Comparison of ENCODE assay signal across 8 cellular contexts in the genomic region with DNA sequence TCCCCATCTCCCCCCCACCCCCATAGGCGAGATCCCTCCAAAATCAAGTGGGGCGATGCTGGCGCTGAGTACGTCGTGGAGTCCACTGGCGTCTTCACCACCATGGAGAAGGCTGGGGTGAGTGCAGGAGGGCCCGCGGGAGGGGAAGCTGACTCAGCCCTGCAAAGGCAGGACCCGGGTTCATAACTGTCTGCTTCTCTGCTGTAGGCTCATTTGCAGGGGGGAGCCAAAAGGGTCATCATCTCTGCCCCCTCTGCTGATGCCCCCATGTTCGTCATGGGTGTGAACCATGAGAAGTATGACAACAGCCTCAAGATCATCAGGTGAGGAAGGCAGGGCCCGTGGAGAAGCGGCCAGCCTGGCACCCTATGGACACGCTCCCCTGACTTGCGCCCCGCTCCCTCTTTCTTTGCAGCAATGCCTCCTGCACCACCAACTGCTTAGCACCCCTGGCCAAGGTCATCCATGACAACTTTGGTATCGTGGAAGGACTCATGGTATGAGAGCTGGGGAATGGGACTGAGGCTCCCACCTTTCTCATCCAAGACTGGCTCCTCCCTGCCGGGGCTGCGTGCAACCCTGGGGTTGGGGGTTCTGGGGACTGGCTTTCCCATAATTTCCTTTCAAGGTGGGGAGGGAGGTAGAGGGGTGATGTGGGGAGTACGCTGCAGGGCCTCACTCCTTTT. TPM values are rescaled to one million over a fixed set of nuclear protein-coding genes. Genes with fewer than 3 reads are reported as not detected.
DNase-seq lines count a peak whose midpoint lies in the region; ATAC-seq and TF ChIP-seq lines count a peak whose summit lies in the region.

No MANE protein-coding gene starts in this region.

- H3K9me3 Mint-ChIP-seq in activated naive CD4-positive, alpha-beta T cell treated with anti-CD3 and anti-CD28 coated beads, Interleukin-2, amount 50 U/mL, for 72 hours, result no peaks in the 10 kb centered on the region
- H3K9me3 Mint-ChIP-seq in Calu3 (ENCODE audit: low read depth, unreplicated experiment), result no peaks in the 10 kb centered on the region

- H3K4me1 Mint-ChIP-seq in Calu3 (ENCODE audit: low read depth, unreplicated experiment), result peaks cover 43% of the 10 kb centered on the region

- no peaks in the 10 kb centered on the region for H3K27me3 Mint-ChIP-seq in Calu3 (ENCODE audit: unreplicated experiment)

- CTCF ChIA-PET in Calu3 (lab: Charles Lee), result interaction anchor here (0.5 to 1.6 kb wide), 8 partner anchors 9 to 224 kb away, joined by 3 to 11 read pairs (median 4); a partner anchor contains a TSS

- no peak overlapping the region for H3K4me3 ChIP-seq in right atrium auricular region
- no peak overlapping the region for H3K4me3 ChIP-seq in liver (ENCODE audit: low read depth in 1 of 3, low read length in 3 of 3)
- no peak overlapping the region for H3K4me3 ChIP-seq in urinary bladder (ENCODE audit: low read depth, low read length)

- TF ChIP-seq RAD21 in liver (IDR thresholded peaks at IDR 0.05), result no peak

- H3K27ac Mint-ChIP-seq in activated naive CD4-positive, alpha-beta T cell treated with anti-CD3 and anti-CD28 coated beads, Interleukin-2, amount 50 U/mL, for 72 hours, result peak overlapping the region; percentile 96 to 99
- H3K27ac Mint-ChIP-seq in Calu3 (ENCODE audit: unreplicated experiment), result no peak overlapping the region

- ATAC-seq in Right ventricle myocardium superior (ENCODE audit: poor library complexity), result no peak
- no peak for ATAC-seq in activated naive CD4-positive, alpha-beta T cell treated with anti-CD3 and anti-CD28 coated beads, Interleukin-2, amount 50 U/mL, for 72 hours

- no peaks in the 10 kb centered on the region for H3K27me3 ChIP-seq in right atrium auricular region
- no peaks in the 10 kb centered on the region for H3K27me3 ChIP-seq in liver (ENCODE audit: control insufficient read depth in 4 of 4, insufficient read depth in 4 of 4, low read length in 3 of 4)

- WGBS in liver, result 80% methylated on average over 19 of the region's 19 CpGs
- WGBS in urinary bladder, result 68% methylated on average over 19 of the region's 19 CpGs

- peaks cover 51 to 57% of the 10 kb centered on the region in 2 donors for H3K36me3 Mint-ChIP-seq in activated naive CD4-positive, alpha-beta T cell treated with anti-CD3 and anti-CD28 coated beads, Interleukin-2, amount 50 U/mL, for 72 hours
- H3K36me3 Mint-ChIP-seq in Calu3 (ENCODE audit: insufficient read depth, unreplicated experiment), result peaks cover 79% of the 10 kb centered on the region

- H3K4me3 Mint-ChIP-seq in Calu3 (ENCODE audit: low read depth, unreplicated experiment), result no peak overlapping the region

- H3K27ac ChIP-seq in right atrium auricular region, result peak overlapping the region; percentile 97 to 99
- H3K27ac ChIP-seq in liver (ENCODE audit: low read depth in 1 of 2, low read length in 2 of 2), result peak overlapping the region; percentile 99 to 100
- peak overlapping the region; percentile 80 for H3K27ac ChIP-seq in urinary bladder (ENCODE audit: low read depth)

- no peak for DNase-seq in right atrium auricular region (ENCODE audit: low spot score)
- DNase-seq in Right ventricle myocardium superior, result no peak
- DNase-seq in activated naive CD4-positive, alpha-beta T cell treated with anti-CD3 and anti-CD28 coated beads, Interleukin-2, amount 50 U/mL, for 72 hours (ENCODE audit: low spot score in 2 of 2), result no peak
- DNase-seq in KG1 (lab: John Stamatoyannopoulos, UW), result no peak
- DNase-seq in Calu3, result no peak
- no peak for DNase-seq in SW 1271 (lab: John Stamatoyannopoulos, UW)

- H3K36me3 ChIP-seq in right atrium auricular region, result peaks cover 34% of the 10 kb centered on the region
- peaks cover 15 to 33% (median 23%) of the 10 kb centered on the region in 4 donors for H3K36me3 ChIP-seq in liver (ENCODE audit: control insufficient read depth in 4 of 4, insufficient read depth in 3 of 4, low read depth in 1 of 4, low read length in 3 of 4)
- no peaks in the 10 kb centered on the region for H3K36me3 ChIP-seq in urinary bladder (ENCODE audit: insufficient read depth)

- intact Hi-C loops in Right ventricle myocardium superior (cut with DNase I) (loop anchor here (10.0 kb wide), 1 partner anchor 212 kb away; no protein-coding TSS in a partner anchor), Calu3 (cut with micrococcal nuclease; ENCODE audit: unreplicated experiment) (loop anchor here (5.0 to 10.0 kb wide), 2 partner anchors 115 to 192 kb away; a partner anchor contains a TSS)

- no peak for TF ChIP-seq CTCF in right atrium auricular region (IDR thresholded peaks at IDR 0.05)
- TF ChIP-seq CTCF in liver (IDR thresholded peaks at IDR 0.05; ENCODE audit: low read depth, low read length, missing input control), result no peak
- TF ChIP-seq CTCF in Calu3 (IDR thresholded peaks at IDR 0.05; ENCODE audit: unreplicated experiment), result no peak

- H3K9me3 ChIP-seq in right atrium auricular region (no peaks in the 10 kb centered on the region), liver (ENCODE audit: control insufficient read depth in 4 of 4, low read length in 3 of 4) (no peaks in the 10 kb centered on the region)

- no TSS peak for BruUV-seq in Calu3 (replicated peaks; lab: Mats Ljungman, UMichigan)

- H3K4me1 ChIP-seq in right atrium auricular region, result peaks cover 0 to 84% of the 10 kb centered on the region in 2 donors
- peaks cover 12 to 61% (median 40%) of the 10 kb centered on the region in 4 donors for H3K4me1 ChIP-seq in liver (ENCODE audit: control insufficient read depth in 4 of 4, insufficient read depth in 4 of 4, low read length in 3 of 4)
- H3K4me1 ChIP-seq in urinary bladder (ENCODE audit: insufficient read depth), result no peaks in the 10 kb centered on the region

- H3K9ac ChIP-seq in liver (ENCODE audit: low read depth in 1 of 2, low read length in 2 of 2), result no peak overlapping the region

TF ChIP-seq in liver, 16 proteins besides CTCF, POLR2A, EP300 and RAD21 (continues in another document):
- TF ChIP-seq, protein P1, sequence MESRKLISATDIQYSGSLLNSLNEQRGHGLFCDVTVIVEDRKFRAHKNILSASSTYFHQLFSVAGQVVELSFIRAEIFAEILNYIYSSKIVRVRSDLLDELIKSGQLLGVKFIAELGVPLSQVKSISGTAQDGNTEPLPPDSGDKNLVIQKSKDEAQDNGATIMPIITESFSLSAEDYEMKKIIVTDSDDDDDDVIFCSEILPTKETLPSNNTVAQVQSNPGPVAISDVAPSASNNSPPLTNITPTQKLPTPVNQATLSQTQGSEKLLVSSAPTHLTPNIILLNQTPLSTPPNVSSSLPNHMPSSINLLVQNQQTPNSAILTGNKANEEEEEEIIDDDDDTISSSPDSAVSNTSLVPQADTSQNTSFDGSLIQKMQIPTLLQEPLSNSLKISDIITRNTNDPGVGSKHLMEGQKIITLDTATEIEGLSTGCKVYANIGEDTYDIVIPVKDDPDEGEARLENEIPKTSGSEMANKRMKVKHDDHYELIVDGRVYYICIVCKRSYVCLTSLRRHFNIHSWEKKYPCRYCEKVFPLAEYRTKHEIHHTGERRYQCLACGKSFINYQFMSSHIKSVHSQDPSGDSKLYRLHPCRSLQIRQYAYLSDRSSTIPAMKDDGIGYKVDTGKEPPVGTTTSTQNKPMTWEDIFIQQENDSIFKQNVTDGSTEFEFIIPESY (IDR thresholded peaks at IDR 0.05), result no peak
- no peak for TF ChIP-seq EGR1 (IDR thresholded peaks at IDR 0.05; ENCODE audit: low read depth in 2 of 2)

RNA-seq across cellular contexts. Expression of a gene that starts 2.7 kb away (rescaled TPM):
- total RNA-seq in right atrium auricular region (1,000 to 10,000 TPM; 4,693 to 5,476 TPM), Right ventricle myocardium superior (4,109 TPM), liver (1,000 to 10,000 TPM; 1,234 to 1,389 TPM), urinary bladder (1,141 TPM), Calu3 (2022) (2,412 and 2,552 TPM in 2 replicates)
- total RNA-seq in activated naive CD4-positive, alpha-beta T cell treated with anti-CD3 and anti-CD28 coated beads, Interleukin-2, amount 50 U/mL, for 72 hours, result 1,000 to 10,000 TPM; 5,900 to 8,209 TPM
- polyA plus RNA-seq in liver (1,000 to 10,000 TPM; 1,299 to 2,082 TPM), urinary bladder (3,231 TPM)

RNA-seq across cellular contexts. Expression of a gene that starts 18.8 kb away (rescaled TPM):
- 10 to 100 TPM; 12.3 to 13.2 TPM for total RNA-seq in right atrium auricular region
- total RNA-seq in Right ventricle myocardium superior, result 14.1 TPM
- total RNA-seq in activated naive CD4-positive, alpha-beta T cell treated with anti-CD3 and anti-CD28 coated beads, Interleukin-2, amount 50 U/mL, for 72 hours, result 10 to 100 TPM; 10.3 to 16.4 TPM
- 1 to 10 TPM; 4.8 to 5.9 TPM for total RNA-seq in liver
- polyA plus RNA-seq in liver, result 1 to 10 TPM; 5.9 to 7.6 TPM
- 9.7 TPM for total RNA-seq in urinary bladder
- polyA plus RNA-seq in urinary bladder, result 31.4 TPM
- 0.76 and 1.0 TPM in 2 replicates for total RNA-seq in Calu3 (2022)

RNA-seq across cellular contexts. Expression of a gene that starts 31.1 kb away (rescaled TPM):
- total RNA-seq in right atrium auricular region (10 to 100 TPM; 17.7 to 17.9 TPM), Right ventricle myocardium superior (14.8 TPM), liver (10 to 100 TPM in 1 of 2 donors, 1 to 10 TPM in 1; 4.8 to 22.3 TPM), urinary bladder (9.0 TPM), Calu3 (2022) (86.1 and 88.5 TPM in 2 replicates)
- 10 to 100 TPM; 78.8 to 79.8 TPM for total RNA-seq in activated naive CD4-positive, alpha-beta T cell treated with anti-CD3 and anti-CD28 coated beads, Interleukin-2, amount 50 U/mL, for 72 hours
- polyA plus RNA-seq in liver (10 to 100 TPM; 12.5 to 15.6 TPM), urinary bladder (18.7 TPM)

RNA-seq across cellular contexts. Expression of a gene that starts 43.1 kb away (rescaled TPM):
- total RNA-seq in right atrium auricular region (10 to 100 TPM; 11.6 to 53.5 TPM), Right ventricle myocardium superior (8.9 TPM), liver (10 to 100 TPM in 1 of 2 donors, 1 to 10 TPM in 1; 10.0 to 55.1 TPM), urinary bladder (30.2 TPM), Calu3 (2022) (78.0 and 94.7 TPM in 2 replicates)
- 100 to 1,000 TPM; 208 to 276 TPM for total RNA-seq in activated naive CD4-positive, alpha-beta T cell treated with anti-CD3 and anti-CD28 coated beads, Interleukin-2, amount 50 U/mL, for 72 hours
- polyA plus RNA-seq in liver (1 to 10 TPM; 2.0 to 4.9 TPM), urinary bladder (19.0 TPM)

RNA-seq across cellular contexts. Expression of a gene that starts 44.0 kb away (rescaled TPM):
- total RNA-seq in right atrium auricular region (100 to 1,000 TPM in 1 of 2 donors, 10 to 100 TPM in 1; 87.7 to 104 TPM), Right ventricle myocardium superior (280 TPM), liver (10 to 100 TPM; 37.6 to 38.6 TPM), urinary bladder (77.0 TPM), Calu3 (2022) (213 and 220 TPM in 2 replicates)
- 100 to 1,000 TPM; 305 to 440 TPM for total RNA-seq in activated naive CD4-positive, alpha-beta T cell treated with anti-CD3 and anti-CD28 coated beads, Interleukin-2, amount 50 U/mL, for 72 hours
- polyA plus RNA-seq in liver (100 to 1,000 TPM in 1 of 2 donors, 10 to 100 TPM in 1; 57.4 to 163 TPM), urinary bladder (85.6 TPM)
